8 cellular contexts compared by ENCODE assay signal in genomic region chr17:49995055-49995738, GRCh38.
DNase-seq lines count a peak whose midpoint lies in the region; ATAC-seq and TF ChIP-seq lines count a peak whose summit lies in the region.

DLX3 (minus strand) TSS chr17:49995224; CDS start chr17:49994998, 226 bp downstream.

- H3K4me3 ChIP-seq in AG10803 (ENCODE audit: low read length) (peak within 1 kb of the TSS; percentile 30), HAP-1 (peak within 1 kb of the TSS; percentile 47)

- no peak for ATAC-seq in HG02840 (IDR thresholded peaks at IDR 0.05; ENCODE audit: low FRiP score, unreplicated experiment)

- DNase-seq in AG10803 (ENCODE audit: low read depth) (peak; percentile 63), HAP-1 (ENCODE audit: low spot score in 2 of 2) (peak; percentile 94 to 96), NOMO-1 (lab: John Stamatoyannopoulos, UW; ENCODE audit: unreplicated experiment in 2 of 2) (peak; percentile 47 to 60), T47D (ENCODE audit: low read depth in 1 of 2, low spot score in 1 of 2) (peak; percentile 97 to 98), iris pigment epithelial cell (ENCODE audit: low read depth) (peak; percentile 75), NAMALWA (ENCODE audit: low spot score) (no peak)
- DNase-seq in stimulated activated CD4-positive, alpha-beta T cell treated with anti-CD3 and anti-CD28 coated beads, Interleukin-4, amount 100 ng/mL, for 1 hour = peak; percentile 38

- H3K27me3 ChIP-seq in HAP-1 (ENCODE audit: low read depth) = peaks cover 5% of the 10 kb centered on the region; the same call in 1 of the 2 replicates

- peaks cover 10% of the 10 kb centered on the region for H3K4me1 ChIP-seq in HAP-1

- H3K36me3 ChIP-seq in HAP-1 (replicated peaks) = no peaks in the 10 kb centered on the region

- H3K9me3 ChIP-seq in HAP-1 = no peaks in the 10 kb centered on the region

- no peak for TF ChIP-seq CTCF in AG10803 (conservative IDR thresholded peaks at IDR 0.05; ENCODE audit: low read length)

- in situ Hi-C loops in HAP-1 (cut with MboI; ENCODE audit: low sequenced_read_pairs) (loop anchor here (5.0 to 10.0 kb wide), 2 partner anchors 133 to 290 kb away; partner anchors contain the start of gene SLC35B1), T47D (cut with HindIII; ENCODE audit: low pct_unique_long_range_greater_than_20kb, low sequenced_read_pairs) (no loop called here)
